3 cellular contexts compared by ENCODE assay signal in the genomic region with DNA sequence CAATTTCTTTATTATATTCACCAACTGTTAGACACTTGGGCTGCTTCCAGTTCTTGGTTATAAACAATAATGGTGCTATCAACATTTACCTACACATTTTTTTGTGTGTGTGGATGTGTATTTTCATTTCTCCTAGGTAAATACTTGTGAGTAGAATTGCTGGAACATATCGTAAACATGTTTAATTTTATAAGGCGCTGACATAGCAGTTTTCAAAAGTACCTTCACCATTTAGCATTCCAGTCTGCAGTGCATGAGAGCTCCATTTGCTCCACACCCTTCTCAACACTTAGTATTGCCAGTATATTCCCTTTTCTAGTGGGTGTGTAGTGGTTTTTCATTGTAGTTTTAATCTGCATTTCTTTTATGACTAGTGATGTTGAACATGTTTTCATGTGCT.
TF ChIP-seq lines count a peak whose summit lies in the region.

No MANE protein-coding gene starts in this region.

TF ChIP-seq in A549, 52 proteins besides CTCF, POLR2A, EP300 and RAD21:
- TF ChIP-seq MAFK (IDR thresholded peaks at IDR 0.05; ENCODE audit: partially characterized antibody) (peak; percentile 77), NR3C1 (IDR thresholded peaks at IDR 0.05) (no peak)

TF ChIP-seq in IMR-90, 13 proteins besides CTCF, POLR2A, EP300 and RAD21:
- TF ChIP-seq FOS (IDR thresholded peaks at IDR 0.05; ENCODE audit: low read depth, low read length) (no peak), MAZ (IDR thresholded peaks at IDR 0.05; ENCODE audit: borderline replicate concordance, low read depth, low read length) (no peak), SMC3 (IDR thresholded peaks at IDR 0.05; ENCODE audit: low read depth, low read length) (no peak), BHLHE40 (IDR thresholded peaks at IDR 0.05; ENCODE audit: low read depth, low read length) (no peak), RFX5 (IDR thresholded peaks at IDR 0.05; ENCODE audit: low read depth, low read length) (no peak), RCOR1 (IDR thresholded peaks at IDR 0.05; ENCODE audit: insufficient replicate concordance, low read length) (no peak), MAFK (IDR thresholded peaks at IDR 0.05; ENCODE audit: low read depth, low read length) (peak; percentile 85)
- TF ChIP-seq, protein P1, sequence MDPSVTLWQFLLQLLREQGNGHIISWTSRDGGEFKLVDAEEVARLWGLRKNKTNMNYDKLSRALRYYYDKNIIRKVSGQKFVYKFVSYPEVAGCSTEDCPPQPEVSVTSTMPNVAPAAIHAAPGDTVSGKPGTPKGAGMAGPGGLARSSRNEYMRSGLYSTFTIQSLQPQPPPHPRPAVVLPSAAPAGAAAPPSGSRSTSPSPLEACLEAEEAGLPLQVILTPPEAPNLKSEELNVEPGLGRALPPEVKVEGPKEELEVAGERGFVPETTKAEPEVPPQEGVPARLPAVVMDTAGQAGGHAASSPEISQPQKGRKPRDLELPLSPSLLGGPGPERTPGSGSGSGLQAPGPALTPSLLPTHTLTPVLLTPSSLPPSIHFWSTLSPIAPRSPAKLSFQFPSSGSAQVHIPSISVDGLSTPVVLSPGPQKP (IDR thresholded peaks at IDR 0.05; ENCODE audit: borderline replicate concordance, low read depth, low read length) = no peak

TF ChIP-seq in H1, 55 proteins besides CTCF, POLR2A, EP300 and RAD21:
- TF ChIP-seq MAFK (IDR thresholded peaks at IDR 0.05; ENCODE audit: low read depth, low read length) = peak; percentile 24; the same call in 1 of the 2 replicates
- TF ChIP-seq YY1 (IDR thresholded peaks at IDR 0.05; ENCODE audit: low read depth, low read length) = no peak
